Comparison of ENCODE assay signal across 8 cellular contexts in the genomic region with DNA sequence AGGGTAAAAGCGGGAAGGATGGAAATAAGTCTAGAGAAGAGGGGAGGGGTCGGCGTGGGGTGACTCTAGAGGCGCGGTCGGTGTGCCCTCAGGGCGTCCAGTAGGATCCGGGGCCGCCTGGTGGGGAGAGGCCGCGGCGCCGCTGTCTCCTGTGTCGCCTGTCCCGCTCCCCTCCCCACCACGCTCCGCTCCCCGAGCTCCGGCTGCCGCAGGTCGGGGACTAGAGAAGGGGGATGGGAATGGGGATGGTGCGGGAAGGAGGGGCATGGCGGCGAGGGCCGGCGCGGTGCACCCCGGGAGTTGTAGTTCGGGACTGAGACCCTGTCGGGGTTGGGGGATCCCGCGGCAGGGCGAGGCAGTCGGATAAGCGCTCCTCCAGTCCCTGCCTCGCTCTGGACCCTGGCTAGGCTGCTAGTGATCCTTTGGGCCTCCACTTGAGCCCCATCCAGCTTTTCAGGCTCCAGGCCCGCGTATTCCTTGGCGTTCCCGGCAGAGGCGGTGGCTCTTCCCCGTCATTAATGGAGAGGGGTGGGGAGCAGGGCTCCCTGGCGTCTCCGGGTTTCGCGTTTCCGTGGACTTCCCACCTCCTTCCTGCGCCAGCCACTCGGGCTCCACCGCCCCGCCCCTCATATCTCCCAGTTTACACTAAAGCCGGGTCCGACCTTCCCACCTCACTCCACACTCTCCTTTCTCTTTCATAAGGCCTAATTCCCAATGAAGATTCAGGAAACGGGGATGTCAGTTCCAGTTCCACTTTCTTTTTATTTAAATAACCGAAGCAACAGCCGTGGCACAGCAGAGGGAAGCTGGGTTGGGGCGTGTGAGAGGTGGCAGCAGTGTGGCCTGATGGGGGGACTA. TPM values are rescaled to one million over a fixed set of nuclear protein-coding genes. Genes with fewer than 3 reads are reported as not detected.
DNase-seq lines count a peak whose midpoint lies in the region; ATAC-seq lines count a peak whose summit lies in the region.

A gene with protein sequence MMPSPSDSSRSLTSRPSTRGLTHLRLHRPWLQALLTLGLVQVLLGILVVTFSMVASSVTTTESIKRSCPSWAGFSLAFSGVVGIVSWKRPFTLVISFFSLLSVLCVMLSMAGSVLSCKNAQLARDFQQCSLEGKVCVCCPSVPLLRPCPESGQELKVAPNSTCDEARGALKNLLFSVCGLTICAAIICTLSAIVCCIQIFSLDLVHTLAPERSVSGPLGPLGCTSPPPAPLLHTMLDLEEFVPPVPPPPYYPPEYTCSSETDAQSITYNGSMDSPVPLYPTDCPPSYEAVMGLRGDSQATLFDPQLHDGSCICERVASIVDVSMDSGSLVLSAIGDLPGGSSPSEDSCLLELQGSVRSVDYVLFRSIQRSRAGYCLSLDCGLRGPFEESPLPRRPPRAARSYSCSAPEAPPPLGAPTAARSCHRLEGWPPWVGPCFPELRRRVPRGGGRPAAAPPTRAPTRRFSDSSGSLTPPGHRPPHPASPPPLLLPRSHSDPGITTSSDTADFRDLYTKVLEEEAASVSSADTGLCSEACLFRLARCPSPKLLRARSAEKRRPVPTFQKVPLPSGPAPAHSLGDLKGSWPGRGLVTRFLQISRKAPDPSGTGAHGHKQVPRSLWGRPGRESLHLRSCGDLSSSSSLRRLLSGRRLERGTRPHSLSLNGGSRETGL (minus strand): TSS at position 241 of the 858 bp plus-strand sequence. CDS start 606 bp downstream, outside the sequence.

- peak within 1 kb of the TSS; percentile 35 for H3K27ac Mint-ChIP-seq in central memory CD8-positive, alpha-beta T cell (ENCODE audit: low read depth)

- in situ Hi-C loops in G401 (cut with HindIII; ENCODE audit: low sequenced_read_pairs), result no loop called here

- DNase-seq in G401 (ENCODE audit: low spot score), result peak; percentile 91
- DNase-seq in NCI-H2227 treated with DMSO at 0.1 percent for 48 hours (lab: John Stamatoyannopoulos, UW), result peak; percentile 85
- DNase-seq in activated CD4-positive, CD25-positive, alpha-beta regulatory T cell (lab: John Stamatoyannopoulos, UW), result peak; percentile 31 to 67 (median 50)
- DNase-seq in central memory CD8-positive, alpha-beta T cell (ENCODE audit: low spot score in 2 of 2), result peak; percentile 31 to 42
- DNase-seq in iris pigment epithelial cell (ENCODE audit: low read depth), result peak; percentile 83
- peak; percentile 67 to 80 for DNase-seq in stimulated activated CD4-positive, alpha-beta T cell treated with anti-CD3 and anti-CD28 coated beads, Interleukin-12 subunit alpha, Interleukin-12 subunit beta, amount 100 ng/mL, for 24 hours (ENCODE audit: low read depth in 2 of 2)
- DNase-seq in KG1 (lab: John Stamatoyannopoulos, UW), result no peak

- H3K4me3 Mint-ChIP-seq in central memory CD8-positive, alpha-beta T cell, result peak within 1 kb of the TSS; percentile 80

- no peaks in the 10 kb centered on the region for H3K27me3 Mint-ChIP-seq in central memory CD8-positive, alpha-beta T cell

- peak; percentile 62 for ATAC-seq in HG02885 (IDR thresholded peaks at IDR 0.05; ENCODE audit: poor library complexity, unreplicated experiment)
- ATAC-seq in central memory CD8-positive, alpha-beta T cell (replicated peaks; ENCODE audit: extremely low read depth, poor library complexity, severe bottlenecking), result peak; percentile 56

- H3K9me3 Mint-ChIP-seq in central memory CD8-positive, alpha-beta T cell, result no peaks in the 10 kb centered on the region

- H3K4me1 Mint-ChIP-seq in central memory CD8-positive, alpha-beta T cell, result peaks cover 46% of the 10 kb centered on the region

- H3K36me3 Mint-ChIP-seq in central memory CD8-positive, alpha-beta T cell (ENCODE audit: insufficient read depth), result peaks cover 29% of the 10 kb centered on the region

RNA-seq across cellular contexts. Expression of the gene that starts here (rescaled TPM):
- total RNA-seq in G401 (2014; rRNA removed; shearing (Covaris generic)), result 5.4 and 7.3 TPM in 2 replicates
